22 cellular contexts compared by ENCODE assay signal in genomic region chr14:88798161-88798560, GRCh38. TPM values are rescaled to one million over a fixed set of nuclear protein-coding genes. Genes with fewer than 3 reads are reported as not detected.
DNase-seq lines count a peak whose midpoint lies in the region; ATAC-seq, FAIRE-seq and TF ChIP-seq lines count a peak whose summit lies in the region.
"Had no signal": no experiment of that assay in that cellular context is flagged by ENCODE, and none has a peak within 500 bp of the region (broad histone marks: within the 10 kb centered on the region; RNA-seq: fewer than 3 reads in every experiment).

No MANE protein-coding gene starts in this region.

- no peak for FAIRE-seq in small intestine (lab: Jason Lieb, UNC)
- FAIRE-seq: GM12878, TTC549 had no signal

- H3K36me3 ChIP-seq in RWPE2 (ENCODE audit: low read depth) (no peaks in the 10 kb centered on the region), small intestine (ENCODE audit: control insufficient read depth in 2 of 2, insufficient read depth in 2 of 2, low read length in 2 of 2) (no peaks in the 10 kb centered on the region)
- H3K36me3 ChIP-seq: cardiac muscle cell, esophagus squamous epithelium, HAP-1, heart left ventricle, MG63, ovary had no signal

- H3K27ac ChIP-seq in RWPE2 (ENCODE audit: poor library complexity, severe bottlenecking) (no peak overlapping the region), small intestine (ENCODE audit: low read depth in 1 of 2, low read length in 1 of 2) (no peak overlapping the region)
- H3K27ac ChIP-seq: cardiac muscle cell, esophagus squamous epithelium, heart left ventricle, ovary had no signal

- 12 to 52% (median 35%) methylated on average over 4 of the region's 4 CpGs for WGBS in small intestine, 3 donors

- TF ChIP-seq CTCF in RWPE2 (IDR thresholded peaks at IDR 0.05; ENCODE audit: poor library complexity, severe bottlenecking): no peak

- DNase-seq in NCI-H2081 (lab: John Stamatoyannopoulos, UW) (peak; percentile 8 to 40), NCI-H2081 treated with DMSO at 0.1 percent for 48 hours (lab: John Stamatoyannopoulos, UW) (no peak), NCI-H2196 (lab: John Stamatoyannopoulos, UW; ENCODE audit: unreplicated experiment) (peak; percentile 31), RWPE2 (ENCODE audit: low spot score) (no peak), small intestine (peak; percentile 9), islet precursor cell (no peak), T-helper 1 cell (no peak)
- DNase-seq: activated CD4-positive, alpha-beta memory T cell treated with anti-CD3 and anti-CD28 coated beads, Interleukin-2, amount 10 ng/mL, durations not matched to agents 7 days and 5 days; C1 segment of cervical spinal cord; EL; esophagus squamous epithelium; heart left ventricle; MG63; ovary; SK-N-SH had no signal

- H3K4me1 ChIP-seq in RWPE2 (ENCODE audit: insufficient read depth, poor library complexity, severe bottlenecking): no peaks in the 10 kb centered on the region
- H3K4me1 ChIP-seq in small intestine (ENCODE audit: control insufficient read depth in 2 of 2, insufficient read depth in 1 of 2, low read depth in 1 of 2, low read length in 1 of 2): no peaks in the 10 kb centered on the region
- H3K4me1 ChIP-seq: HAP-1 had no signal

- ATAC-seq in RWPE2 (ENCODE audit: low read depth) (peak; percentile 27; the same call in 1 of the 3 replicates), GM21381 (IDR thresholded peaks at IDR 0.05; ENCODE audit: unreplicated experiment) (no peak)
- ATAC-seq: GM12878; heart left ventricle; stimulated activated memory B cell treated with anti-CD40 and anti-IgM and Interleukin-4, amounts not matched to agents 10 μg/mL and 1 μg/mL and 100 μg/mL, for 72 hours had no signal

- H3K4me3 ChIP-seq in RWPE2 (ENCODE audit: severe bottlenecking): no peak overlapping the region
- no peak overlapping the region for H3K4me3 ChIP-seq in small intestine (ENCODE audit: low read depth in 1 of 2, low read length in 2 of 2)
- H3K4me3 ChIP-seq: cardiac muscle cell, esophagus squamous epithelium, GM12878, HAP-1, heart left ventricle, MG63, ovary, smooth muscle cell had no signal

- H3K27me3 ChIP-seq in RWPE2 (ENCODE audit: insufficient read depth, poor library complexity, severe bottlenecking): no peaks in the 10 kb centered on the region
- no peaks in the 10 kb centered on the region for H3K27me3 ChIP-seq in small intestine (ENCODE audit: control insufficient read depth in 2 of 2, insufficient read depth in 2 of 2, low read length in 2 of 2)
- H3K27me3 ChIP-seq: esophagus squamous epithelium, MG63, ovary had no signal

- H3K9me3 ChIP-seq in RWPE2 (ENCODE audit: severe bottlenecking): no peaks in the 10 kb centered on the region
- H3K9me3 ChIP-seq in small intestine (ENCODE audit: control insufficient read depth, low read depth): no peaks in the 10 kb centered on the region
- H3K9me3 ChIP-seq: esophagus squamous epithelium, HAP-1, MG63, ovary, SK-N-SH had no signal

RNA-seq across cellular contexts. Expression of gene EML5, which starts 5.4 kb away (rescaled TPM):
- under 1 TPM in 1 of 3 donors, not detected in 2; 0.70 TPM for polyA plus RNA-seq in small intestine
- polyA plus RNA-seq: smooth muscle cell had no signal

RNA-seq across cellular contexts. Expression of gene TTC8, which starts 26.3 kb away (rescaled TPM):
- polyA plus RNA-seq in small intestine: 1 to 10 TPM; 2.4 to 8.8 (median 3.8) TPM

Comparison
In these comparisons a context has a peak if more than half of its experiments do, and no peak if none do; other contexts are left out.
1. DNase-seq: peak in NCI-H2081 (2 of 2), NCI-H2196 (single experiment) and small intestine (single experiment); none in NCI-H2081 treated with DMSO at 0.1 percent for 48 hours (single experiment), RWPE2 (single experiment), islet precursor cell (single experiment) and T-helper 1 cell (0 of 5).